In the genomic region with DNA sequence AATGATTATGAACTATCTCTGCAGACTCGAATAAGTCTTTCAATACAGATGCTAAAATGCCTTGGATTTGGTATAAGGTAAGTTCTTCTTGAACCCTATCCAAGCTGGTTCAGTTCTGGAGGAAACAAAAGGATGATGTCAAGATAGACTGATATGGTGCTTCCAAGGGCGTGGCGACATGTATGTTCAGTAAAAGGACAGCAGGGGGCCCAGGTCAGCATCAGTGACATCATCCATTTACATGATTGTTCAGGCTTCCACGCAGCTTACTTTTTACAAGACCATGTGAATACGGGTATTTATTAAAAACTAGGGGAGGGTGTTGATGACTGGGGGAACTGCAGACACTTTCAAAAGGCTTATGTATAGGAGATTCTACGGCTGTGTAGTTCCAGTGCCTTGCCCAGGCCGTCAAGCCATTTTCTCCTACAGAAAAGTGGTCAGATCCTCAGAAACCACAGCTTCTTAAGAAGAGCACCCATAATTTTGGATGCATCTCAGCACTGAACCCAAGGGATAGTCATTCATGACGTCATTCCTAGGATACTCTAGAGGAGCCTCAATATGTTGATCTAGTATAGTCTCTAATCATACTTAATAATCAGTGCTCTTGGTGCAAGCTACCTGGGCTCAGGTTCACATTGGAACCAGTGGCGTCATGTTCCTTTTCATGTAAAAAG, we compare ENCODE assay signal across 8 cellular contexts.
DNase-seq lines count a peak whose midpoint lies in the region; ATAC-seq, FAIRE-seq and TF ChIP-seq lines count a peak whose summit lies in the region.
"Had no signal": no experiment of that assay in that cellular context is flagged by ENCODE, and none has a peak within 500 bp of the region (broad histone marks: within the 10 kb centered on the region; RNA-seq: fewer than 3 reads in every experiment).

No MANE protein-coding gene starts in this region.

- H3K36me3 ChIP-seq in HEK293 (ENCODE audit: control insufficient read depth in 2 of 2, insufficient read depth in 1 of 2, low read length in 2 of 2) (no peaks in the 10 kb centered on the region), Panc1 (ENCODE audit: control insufficient read depth, insufficient read depth, low read length) (no peaks in the 10 kb centered on the region), keratinocyte (ENCODE audit: control insufficient read depth in 2 of 2, extremely low read depth in 1 of 2, insufficient read depth in 2 of 2, low read length in 2 of 2) (no peaks in the 10 kb centered on the region)

- no TSS peak for BruUV-seq in Panc1 (replicated peaks; lab: Mats Ljungman, UMichigan)

- in situ Hi-C loops in Panc1 (cut with HindIII; ENCODE audit: low pct_unique_long_range_greater_than_20kb, low sequenced_read_pairs), result no loop called here

- DNase-seq in GM12864 (ENCODE audit: low read depth), result peak; percentile 5
- no peak for DNase-seq in Panc1 (ENCODE audit: low read depth, low spot score)
- DNase-seq in keratinocyte (ENCODE audit: low read depth, low spot score), result no peak
- no peak for DNase-seq in kidney glomerular epithelial cell (lab: John Stamatoyannopoulos, UW)
- DNase-seq in T-helper 9 cell, result no peak
- no peak for DNase-seq in CD4-positive, alpha-beta T cell
- DNase-seq: activated B cell treated with CpG ODN at 0.5 μM for 24 hours had no signal

- intact Hi-C loops in Panc1 (cut with micrococcal nuclease; ENCODE audit: unreplicated experiment), result no loop called here
- intact Hi-C loops in CD4-positive, alpha-beta T cell (cut with DNase I, micrococcal nuclease), result loop anchor here in 1 of 2 experiments (10.0 kb wide), 1 partner anchor 945 kb away; no protein-coding TSS in a partner anchor

- CTCF ChIA-PET in HEK293 (lab: Yijun Ruan, JAX) (interaction anchor here (1.0 to 4.9 kb wide), 4 partner anchors 8 to 153 kb away, joined by 3 to 35 read pairs (median 6); no protein-coding TSS in a partner anchor), Panc1 (lab: Charles Lee) (no interaction called here)
- CTCF ChIA-PET in CD4-positive, alpha-beta T cell (lab: Charles Lee), result interaction anchor here (1.5 to 1.7 kb wide), 2 partner anchors 19 to 116 kb away, joined by 5 to 6 read pairs; no protein-coding TSS in a partner anchor

- H3K27me3 Mint-ChIP-seq in CD4-positive, alpha-beta T cell, result no peaks in the 10 kb centered on the region

- TF ChIP-seq CTCF in GM12864 (IDR thresholded peaks at IDR 0.05; ENCODE audit: low read depth, low read length, missing control alignments) (peak; percentile 64), HEK293 (tag by site-specific recombination; IDR thresholded peaks at IDR 0.05) (no peak), Panc1 (IDR thresholded peaks at IDR 0.05) (peak; percentile 14; the same call in 1 of the 2 replicates), keratinocyte (optimal IDR thresholded peaks at IDR 0.05 in 1 of 3, IDR thresholded peaks at IDR 0.05 in 1 of 3, conservative IDR thresholded peaks at IDR 0.05 in 1 of 3; ENCODE audit: extremely low read depth in 1 of 3, insufficient read depth in 2 of 3, low read length in 3 of 3) (peak; percentile 18 to 39 (median 32))
- no peak for TF ChIP-seq CTCF in CD4-positive, alpha-beta T cell (IDR thresholded peaks at IDR 0.05)

- no peak overlapping the region for H3K4me3 Mint-ChIP-seq in CD4-positive, alpha-beta T cell
- H3K4me3 Mint-ChIP-seq: activated B cell treated with CpG ODN at 0.5 μM for 24 hours had no signal

- H3K27ac Mint-ChIP-seq in CD4-positive, alpha-beta T cell, result no peak overlapping the region
- H3K27ac Mint-ChIP-seq: activated B cell treated with CpG ODN at 0.5 μM for 24 hours had no signal

- dilution Hi-C loops in keratinocyte (cut with MboI; ENCODE audit: extremely low pct_ligation_motif_present, low sequenced_read_pairs), result no loop called here

- peaks cover 51% of the 10 kb centered on the region for H3K4me1 Mint-ChIP-seq in CD4-positive, alpha-beta T cell (ENCODE audit: low read depth)
- H3K4me1 Mint-ChIP-seq: activated B cell treated with CpG ODN at 0.5 μM for 24 hours had no signal

- no peak overlapping the region for H3K9ac ChIP-seq in keratinocyte (ENCODE audit: control insufficient read depth, extremely low read depth, insufficient read depth, low read length)

- H3K9me3 Mint-ChIP-seq in CD4-positive, alpha-beta T cell, result peaks cover 2% of the 10 kb centered on the region
- H3K9me3 Mint-ChIP-seq: activated B cell treated with CpG ODN at 0.5 μM for 24 hours had no signal

- H3K9me3 ChIP-seq in HEK293 (ENCODE audit: control insufficient read depth, insufficient read depth, low read depth, low read length), result no peaks in the 10 kb centered on the region
- H3K9me3 ChIP-seq in Panc1 (ENCODE audit: control insufficient read depth, insufficient read depth, low read depth, low read length), result no peaks in the 10 kb centered on the region
- no peaks in the 10 kb centered on the region for H3K9me3 ChIP-seq in keratinocyte (ENCODE audit: control insufficient read depth, low read depth, low read length)
- no peaks in the 10 kb centered on the region for H3K9me3 ChIP-seq in CD4-positive, alpha-beta T cell (ENCODE audit: control insufficient read depth, low read length)

- H3K27me3 ChIP-seq in Panc1 (ENCODE audit: control insufficient read depth, insufficient read depth, low read length) (no peaks in the 10 kb centered on the region; the same call in 1 of the 2 replicates), keratinocyte (ENCODE audit: control insufficient read depth, extremely low read depth, insufficient read depth, low read length) (no peaks in the 10 kb centered on the region)
- H3K27me3 ChIP-seq in CD4-positive, alpha-beta T cell (ENCODE audit: control insufficient read depth, insufficient read depth, low read length), result no peaks in the 10 kb centered on the region

- H3K9me1 ChIP-seq in keratinocyte (ENCODE audit: control insufficient read depth, extremely low read depth, insufficient read depth, low read length), result no peaks in the 10 kb centered on the region

- H3K4me1 ChIP-seq in HEK293 (ENCODE audit: control insufficient read depth, insufficient read depth, low read length), result no peaks in the 10 kb centered on the region; the same call in 1 of the 2 replicates
- no peaks in the 10 kb centered on the region for H3K4me1 ChIP-seq in Panc1 (ENCODE audit: control insufficient read depth, insufficient read depth, low read length)
- no peaks in the 10 kb centered on the region for H3K4me1 ChIP-seq in keratinocyte (ENCODE audit: control insufficient read depth, extremely low read depth, insufficient read depth, low read length)

- ATAC-seq in Panc1, result no peak
- no peak for ATAC-seq in CD4-positive, alpha-beta T cell (ENCODE audit: poor library complexity)

- no peak overlapping the region for H3K4me2 ChIP-seq in keratinocyte (ENCODE audit: control insufficient read depth, extremely low read depth, insufficient read depth, low read depth, low read length)

- H2AFZ ChIP-seq in keratinocyte (ENCODE audit: control insufficient read depth, low read length), result no peak overlapping the region

- H3K79me2 ChIP-seq in keratinocyte (ENCODE audit: control insufficient read depth, insufficient read depth, low read length), result no peaks in the 10 kb centered on the region

- POLR2A ChIA-PET in HEK293 (lab: Yijun Ruan, JAX) (no interaction called here), Panc1 (lab: Charles Lee) (no interaction called here)
- POLR2A ChIA-PET in CD4-positive, alpha-beta T cell (lab: Charles Lee), result interaction anchor here (0.7 kb wide), 1 partner anchor 18 kb away, joined by 3 read pairs; no protein-coding TSS in a partner anchor

- H3K4me3 ChIP-seq in GM12864 (ENCODE audit: low read depth, low read length) (no peak overlapping the region), HEK293 (ENCODE audit: low read depth, low read length) (no peak overlapping the region), Panc1 (ENCODE audit: low read depth in 2 of 2, low read length in 2 of 2) (no peak overlapping the region), keratinocyte (ENCODE audit: control insufficient read depth in 2 of 3, extremely low read depth in 1 of 3, insufficient read depth in 2 of 3, low read depth in 1 of 3, low read length in 3 of 3) (no peak overlapping the region)

- no peaks in the 10 kb centered on the region for H3K36me3 Mint-ChIP-seq in CD4-positive, alpha-beta T cell (ENCODE audit: low read depth)

- FAIRE-seq in keratinocyte (lab: Jason Lieb, UNC), result no peak

- H4K20me1 ChIP-seq in keratinocyte (ENCODE audit: control insufficient read depth, extremely low read depth, insufficient read depth, low read length), result no peaks in the 10 kb centered on the region

- H3K27ac ChIP-seq in HEK293 (ENCODE audit: extremely low read depth, low read depth, low read length) (no peak overlapping the region), Panc1 (ENCODE audit: low read length) (no peak overlapping the region), keratinocyte (ENCODE audit: control insufficient read depth, insufficient read depth, low read length) (no peak overlapping the region)
- H3K27ac ChIP-seq in CD4-positive, alpha-beta T cell (ENCODE audit: low read depth, low read length), result no peak overlapping the region

TF ChIP-seq in HEK293, 187 proteins besides CTCF, POLR2A, EP300 and RAD21 (continues in another document):
- TF ChIP-seq ZBTB21 (tag by site-specific recombination; IDR thresholded peaks at IDR 0.05), result peak; percentile 66; the same call in 1 of the 2 replicates
- TF ChIP-seq ZNF76 (tag by site-specific recombination; IDR thresholded peaks at IDR 0.05; ENCODE audit: borderline replicate concordance, low read depth), result no peak
- peak; percentile 81 for TF ChIP-seq ZNF629 (tag by site-specific recombination; IDR thresholded peaks at IDR 0.05)
- no peak for TF ChIP-seq ZBTB8A (tag by site-specific recombination; IDR thresholded peaks at IDR 0.05)
- TF ChIP-seq ZNF292 (tag by site-specific recombination; IDR thresholded peaks at IDR 0.05; ENCODE audit: borderline replicate concordance, low read depth), result no peak
- TF ChIP-seq ZNF600 (tag by site-specific recombination; IDR thresholded peaks at IDR 0.05), result 0 out of 2 replicates have a peak, but pooled peaks have one; percentile 22
- TF ChIP-seq, protein P1, sequence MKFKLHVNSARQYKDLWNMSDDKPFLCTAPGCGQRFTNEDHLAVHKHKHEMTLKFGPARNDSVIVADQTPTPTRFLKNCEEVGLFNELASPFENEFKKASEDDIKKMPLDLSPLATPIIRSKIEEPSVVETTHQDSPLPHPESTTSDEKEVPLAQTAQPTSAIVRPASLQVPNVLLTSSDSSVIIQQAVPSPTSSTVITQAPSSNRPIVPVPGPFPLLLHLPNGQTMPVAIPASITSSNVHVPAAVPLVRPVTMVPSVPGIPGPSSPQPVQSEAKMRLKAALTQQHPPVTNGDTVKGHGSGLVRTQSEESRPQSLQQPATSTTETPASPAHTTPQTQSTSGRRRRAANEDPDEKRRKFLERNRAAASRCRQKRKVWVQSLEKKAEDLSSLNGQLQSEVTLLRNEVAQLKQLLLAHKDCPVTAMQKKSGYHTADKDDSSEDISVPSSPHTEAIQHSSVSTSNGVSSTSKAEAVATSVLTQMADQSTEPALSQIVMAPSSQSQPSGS (tag by site-specific recombination; IDR thresholded peaks at IDR 0.05; ENCODE audit: low read depth), result peak; percentile 87
- TF ChIP-seq ZNF501 (tag by site-specific recombination; IDR thresholded peaks at IDR 0.05), result no peak
- TF ChIP-seq OVOL3 (tag by site-specific recombination; IDR thresholded peaks at IDR 0.05), result no peak
- TF ChIP-seq ZNF214 (tag by site-specific recombination; IDR thresholded peaks at IDR 0.05; ENCODE audit: borderline replicate concordance), result no peak

Comparison
In these comparisons a context has a peak if more than half of its experiments do, and no peak if none do; other contexts are left out.
1. CTCF ChIP-seq: peak in GM12864 (single experiment), Panc1 (single experiment) and keratinocyte (3 of 3); none in HEK293 (single experiment) and CD4-positive, alpha-beta T cell (single experiment).